Comparison of ENCODE assay signal across 9 cellular contexts in the genomic region with DNA sequence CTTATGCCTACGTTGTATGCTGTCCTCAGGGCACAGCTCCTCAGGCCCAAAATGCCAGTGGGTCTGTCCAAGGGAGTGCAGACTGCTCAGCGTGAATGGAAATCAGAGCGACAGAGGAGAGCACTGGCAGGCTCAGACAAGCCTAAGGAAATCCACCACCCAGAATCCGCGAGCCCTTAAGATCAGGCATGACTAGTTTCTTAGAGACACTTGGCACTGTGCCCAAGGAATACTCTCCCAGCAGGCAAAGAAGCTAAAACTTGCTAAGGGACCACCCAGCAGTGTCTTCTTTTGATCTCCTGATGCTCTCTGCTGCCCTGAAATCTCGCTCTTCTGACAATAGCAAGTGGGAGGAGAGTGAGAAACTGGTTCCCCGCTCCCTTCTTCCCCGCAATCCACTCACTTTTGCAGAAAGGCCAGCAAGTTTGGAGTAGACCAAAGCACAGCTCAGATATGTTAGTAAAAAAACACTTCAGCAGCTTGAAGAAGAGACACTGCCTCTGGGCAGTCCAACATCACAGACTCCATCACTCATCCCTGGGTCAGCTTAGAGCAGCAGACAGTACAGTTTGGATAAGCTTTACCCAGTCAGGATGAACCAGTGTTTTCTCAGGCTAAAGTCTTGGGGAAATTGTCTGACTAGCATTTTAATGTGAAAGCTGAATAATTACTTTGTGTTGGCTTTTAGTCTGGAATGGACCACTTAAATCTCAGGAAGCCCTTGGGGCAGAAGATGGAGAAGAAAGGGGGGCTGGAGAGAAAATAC. TPM values are rescaled to one million over a fixed set of nuclear protein-coding genes. Genes with fewer than 3 reads are reported as not detected.
DNase-seq lines count a peak whose midpoint lies in the region; ATAC-seq and TF ChIP-seq lines count a peak whose summit lies in the region.
"Had no signal": no experiment of that assay in that cellular context is flagged by ENCODE, and none has a peak within 500 bp of the region (broad histone marks: within the 10 kb centered on the region; RNA-seq: fewer than 3 reads in every experiment).

No MANE protein-coding gene starts in this region.

- H3K4me1 ChIP-seq in thyroid gland, result peaks cover 5 to 19% of the 10 kb centered on the region in 2 donors
- peaks cover 3% of the 10 kb centered on the region for H3K4me1 ChIP-seq in mucosa of descending colon (ENCODE audit: low read depth)

- H3K9me3 ChIP-seq in thyroid gland (no peaks in the 10 kb centered on the region), mucosa of descending colon (no peaks in the 10 kb centered on the region)

- POLR2A ChIA-PET in activated CD4-positive, alpha-beta T cell treated with anti-CD3 and anti-CD28 coated beads for 36 hours (lab: Charles Lee), result interaction anchor here (1.1 to 1.4 kb wide), 3 partner anchors 21 to 32 kb away, joined by 3 to 4 read pairs (median 3); partner anchors contain the start of gene TRAF3IP2

- no peaks in the 10 kb centered on the region for H3K27me3 Mint-ChIP-seq in activated CD4-positive, alpha-beta T cell treated with anti-CD3 and anti-CD28 coated beads for 36 hours
- no peaks in the 10 kb centered on the region for H3K27me3 Mint-ChIP-seq in natural killer cell (ENCODE audit: low read depth in 2 of 2)

- in situ Hi-C loops in astrocyte of the cerebellum (cut with HindIII; ENCODE audit: low sequenced_read_pairs), result no loop called here

- H3K9me3 Mint-ChIP-seq in activated CD4-positive, alpha-beta T cell treated with anti-CD3 and anti-CD28 coated beads for 36 hours (ENCODE audit: low read depth), result no peaks in the 10 kb centered on the region
- no peaks in the 10 kb centered on the region for H3K9me3 Mint-ChIP-seq in natural killer cell

- peaks cover 0 to 7% of the 10 kb centered on the region in 2 donors for H3K36me3 ChIP-seq in thyroid gland
- H3K36me3 ChIP-seq in mucosa of descending colon (ENCODE audit: low read depth), result no peaks in the 10 kb centered on the region

- no peak for TF ChIP-seq CTCF in astrocyte of the cerebellum (IDR thresholded peaks at IDR 0.05; ENCODE audit: low read depth, low read length, missing control alignments)
- no peak for TF ChIP-seq CTCF in thyroid gland (IDR thresholded peaks at IDR 0.05)
- no peak for TF ChIP-seq CTCF in natural killer cell (IDR thresholded peaks at IDR 0.05)
- no peak for TF ChIP-seq CTCF in mucosa of descending colon (IDR thresholded peaks at IDR 0.05)

- H3K27ac Mint-ChIP-seq in activated CD4-positive, alpha-beta T cell treated with anti-CD3 and anti-CD28 coated beads for 36 hours, result peak overlapping the region; percentile 38
- no peak overlapping the region for H3K27ac Mint-ChIP-seq in natural killer cell

- CTCF ChIA-PET in activated CD4-positive, alpha-beta T cell treated with anti-CD3 and anti-CD28 coated beads for 36 hours (lab: Charles Lee), result interaction anchor here (1.4 to 2.7 kb wide), 5 partner anchors 8 to 314 kb away, joined by 4 to 11 read pairs (median 6); a partner anchor contains a TSS

- no peak for ATAC-seq in activated CD4-positive, alpha-beta T cell treated with anti-CD3 and anti-CD28 coated beads for 36 hours
- ATAC-seq in natural killer cell, result no peak
- ATAC-seq in mucosa of descending colon, result no peak
- ATAC-seq: left lobe of liver had no signal

- no peak for TF ChIP-seq POLR2A in thyroid gland (IDR thresholded peaks at IDR 0.05)

- 44 to 48% methylated on average over 8 of the region's 8 CpGs for WGBS in thyroid gland, 2 donors

- intact Hi-C loops in activated CD4-positive, alpha-beta T cell treated with anti-CD3 and anti-CD28 coated beads for 36 hours (cut with DNase I, micrococcal nuclease), result no loop called here
- intact Hi-C loops in thyroid gland (cut with DNase I) (no loop called here), natural killer cell (cut with micrococcal nuclease) (no loop called here), mucosa of descending colon (cut with DNase I, micrococcal nuclease) (no loop called here)

- no peak for DNase-seq in activated CD4-positive, alpha-beta T cell treated with anti-CD3 and anti-CD28 coated beads for 36 hours
- DNase-seq in activated CD4-positive, alpha-beta T cell treated with anti-CD3 and anti-CD28 coated beads for 4 hours, result no peak
- DNase-seq in astrocyte of the cerebellum (ENCODE audit: low read depth) (peak; percentile 56), kidney glomerular epithelial cell (lab: John Stamatoyannopoulos, UW) (peak; percentile 21), thyroid gland (peak; percentile 68 to 70), natural killer cell (no peak), mucosa of descending colon (no peak)
- DNase-seq in activated CD4-positive, alpha-beta T cell treated with anti-CD3 and anti-CD28 coated beads for 48 hours, result no peak

- H3K27me3 ChIP-seq in thyroid gland, result no peaks in the 10 kb centered on the region

- H3K4me1 Mint-ChIP-seq in activated CD4-positive, alpha-beta T cell treated with anti-CD3 and anti-CD28 coated beads for 36 hours, result peaks cover 32% of the 10 kb centered on the region
- peaks cover 12 to 18% of the 10 kb centered on the region in 2 donors for H3K4me1 Mint-ChIP-seq in natural killer cell

- no peak overlapping the region for H3K4me3 Mint-ChIP-seq in activated CD4-positive, alpha-beta T cell treated with anti-CD3 and anti-CD28 coated beads for 36 hours
- H3K4me3 Mint-ChIP-seq in natural killer cell, result no peak overlapping the region

- H3K27ac ChIP-seq in thyroid gland, result peak overlapping the region; percentile 58 to 62 (median 61)

- H3K36me3 Mint-ChIP-seq in activated CD4-positive, alpha-beta T cell treated with anti-CD3 and anti-CD28 coated beads for 36 hours (ENCODE audit: low read depth), result peaks cover 66% of the 10 kb centered on the region
- peaks cover 12% of the 10 kb centered on the region for H3K36me3 Mint-ChIP-seq in natural killer cell

- H3K4me3 ChIP-seq in astrocyte of the cerebellum (ENCODE audit: low read depth, low read length) (no peak overlapping the region), thyroid gland (replicated peaks in 1 of 3) (no peak overlapping the region), mucosa of descending colon (no peak overlapping the region)

RNA-seq across cellular contexts. Expression of gene TRAF3IP2, which starts 32.4 kb away (rescaled TPM):
- 10 to 100 TPM; 32.7 to 43.8 TPM for total RNA-seq in activated CD4-positive, alpha-beta T cell treated with anti-CD3 and anti-CD28 coated beads for 36 hours
- total RNA-seq in thyroid gland (10 to 100 TPM; 33.2 to 39.6 (median 37.0) TPM), natural killer cell (10 to 100 TPM in 1 of 3 donors, 1 to 10 TPM in 2; 9.8 to 14.7 (median 9.9) TPM), mucosa of descending colon (10 to 100 TPM; 33.6 to 69.5 (median 67.2) TPM)

Comparison
In these comparisons a context has a peak if more than half of its experiments do, and no peak if none do; other contexts are left out.
1. DNase-seq: peak in astrocyte of the cerebellum (single experiment), kidney glomerular epithelial cell (single experiment) and thyroid gland (2 of 2); none in activated CD4-positive, alpha-beta T cell treated with anti-CD3 and anti-CD28 coated beads for 36 hours (single experiment), activated CD4-positive, alpha-beta T cell treated with anti-CD3 and anti-CD28 coated beads for 4 hours (0 of 2), natural killer cell (single experiment), activated CD4-positive, alpha-beta T cell treated with anti-CD3 and anti-CD28 coated beads for 48 hours (single experiment) and mucosa of descending colon (0 of 3).